In genomic region chr5:6634327-6634713, GRCh38 we compare ENCODE assay signal across 8 cellular contexts. TPM values are rescaled to one million over a fixed set of nuclear protein-coding genes. Genes with fewer than 3 reads are reported as not detected.
DNase-seq lines count a peak whose midpoint lies in the region; ATAC-seq, FAIRE-seq and TF ChIP-seq lines count a peak whose summit lies in the region.

No MANE protein-coding gene starts in this region.

- no peak for FAIRE-seq in pancreas (lab: Jason Lieb, UNC)

- intact Hi-C loops in pancreas (cut with DNase I), result loop anchor here in 2 of 3 donors (10.0 kb wide), 3 partner anchors 50 to 110 kb away; partner anchors contain the start of gene TENT4A (in 1 of the 2)

- H3K27me3 ChIP-seq in ACC112 (ENCODE audit: insufficient read depth, low read length) (no peaks in the 10 kb centered on the region), pancreas (no peaks in the 10 kb centered on the region)

- H3K79me2 ChIP-seq in ACC112 (ENCODE audit: control insufficient read depth, insufficient read depth, low read length, unreplicated experiment), result peaks cover 77% of the 10 kb centered on the region

- H3K4me3 ChIP-seq in ACC112 (ENCODE audit: low read depth, low read length) (peak overlapping the region; percentile 86), pancreas (peak overlapping the region in 3 of 4 donors; percentile 73 to 93 (median 93))

- no peak for TF ChIP-seq CTCF in GM13976 (IDR thresholded peaks at IDR 0.05; ENCODE audit: borderline replicate concordance, control extremely low read depth, extremely low read depth, insufficient read depth, missing control alignments)
- TF ChIP-seq CTCF in pancreas (IDR thresholded peaks at IDR 0.05), result no peak

- DNase-seq in GM13976 (ENCODE audit: low spot score) (peak; percentile 64), RPMI8226 (peak; percentile 31), epithelial cell of prostate (ENCODE audit: low read depth, low spot score) (no peak), pancreas (no peak)
- DNase-seq in activated CD4-positive, CD25-positive, alpha-beta regulatory T cell (lab: John Stamatoyannopoulos, UW), result no peak
- DNase-seq in stimulated activated CD8-positive, alpha-beta memory T cell treated with anti-CD3 and anti-CD28 coated beads, Interleukin-4, amount 100 ng/mL, for 48 hours, result no peak

- H2AFZ ChIP-seq in ACC112 (ENCODE audit: low read length, unreplicated experiment), result peak overlapping the region; percentile 58

- WGBS in pancreas, 2 donors, result 15 to 16% methylated on average over 5 of the region's 5 CpGs

- ATAC-seq in pancreas (no peak), HG03469 (IDR thresholded peaks at IDR 0.05; ENCODE audit: unreplicated experiment) (no peak)

- no peak overlapping the region for H3K27ac ChIP-seq in ACC112 (ENCODE audit: low read depth, low read length)
- peak overlapping the region; percentile 80 for H3K27ac ChIP-seq in epithelial cell of prostate
- H3K27ac ChIP-seq in pancreas, result no peak overlapping the region

- H3K36me3 ChIP-seq in ACC112 (ENCODE audit: insufficient read depth, low read length), result peaks cover 15% of the 10 kb centered on the region
- peaks cover 0 to 6% (median 0%) of the 10 kb centered on the region in 3 donors for H3K36me3 ChIP-seq in pancreas

- in situ Hi-C loops in GM13976 (cut with MboI; ENCODE audit: low sequenced_read_pairs, unreplicated experiment), result loop anchor here (25.0 kb wide), 1 partner anchor 103 kb away; no protein-coding TSS in a partner anchor

- H3K9me3 ChIP-seq in pancreas, result no peaks in the 10 kb centered on the region

- H3K4me1 ChIP-seq in ACC112 (ENCODE audit: control insufficient read depth, insufficient read depth, low read length, unreplicated experiment), result peaks cover 16% of the 10 kb centered on the region
- peaks cover 0 to 12% (median 0%) of the 10 kb centered on the region in 3 donors for H3K4me1 ChIP-seq in pancreas

RNA-seq across cellular contexts. Expression of gene SRD5A1, which starts 1.1 kb away (rescaled TPM):
- total RNA-seq in pancreas, result 1 to 10 TPM; 3.0 to 8.2 (median 6.8) TPM
- polyA plus RNA-seq in pancreas, result 1 to 10 TPM; 3.2 to 6.3 TPM

RNA-seq across cellular contexts. Expression of gene NSUN2, which starts 1.5 kb away (rescaled TPM):
- 10 to 100 TPM; 15.6 to 25.2 (median 19.4) TPM for total RNA-seq in pancreas
- polyA plus RNA-seq in pancreas, result 10 to 100 TPM; 23.6 to 56.4 TPM

Comparison
In these comparisons a context has a peak if more than half of its experiments do, and no peak if none do; other contexts are left out.
1. DNase-seq: peak in GM13976 (single experiment) and RPMI8226 (single experiment); none in epithelial cell of prostate (single experiment), pancreas (0 of 6), activated CD4-positive, CD25-positive, alpha-beta regulatory T cell (0 of 4) and stimulated activated CD8-positive, alpha-beta memory T cell treated with anti-CD3 and anti-CD28 coated beads, Interleukin-4, amount 100 ng/mL, for 48 hours (single experiment).